ENCODE assay signal across 8 cellular contexts in the genomic region with DNA sequence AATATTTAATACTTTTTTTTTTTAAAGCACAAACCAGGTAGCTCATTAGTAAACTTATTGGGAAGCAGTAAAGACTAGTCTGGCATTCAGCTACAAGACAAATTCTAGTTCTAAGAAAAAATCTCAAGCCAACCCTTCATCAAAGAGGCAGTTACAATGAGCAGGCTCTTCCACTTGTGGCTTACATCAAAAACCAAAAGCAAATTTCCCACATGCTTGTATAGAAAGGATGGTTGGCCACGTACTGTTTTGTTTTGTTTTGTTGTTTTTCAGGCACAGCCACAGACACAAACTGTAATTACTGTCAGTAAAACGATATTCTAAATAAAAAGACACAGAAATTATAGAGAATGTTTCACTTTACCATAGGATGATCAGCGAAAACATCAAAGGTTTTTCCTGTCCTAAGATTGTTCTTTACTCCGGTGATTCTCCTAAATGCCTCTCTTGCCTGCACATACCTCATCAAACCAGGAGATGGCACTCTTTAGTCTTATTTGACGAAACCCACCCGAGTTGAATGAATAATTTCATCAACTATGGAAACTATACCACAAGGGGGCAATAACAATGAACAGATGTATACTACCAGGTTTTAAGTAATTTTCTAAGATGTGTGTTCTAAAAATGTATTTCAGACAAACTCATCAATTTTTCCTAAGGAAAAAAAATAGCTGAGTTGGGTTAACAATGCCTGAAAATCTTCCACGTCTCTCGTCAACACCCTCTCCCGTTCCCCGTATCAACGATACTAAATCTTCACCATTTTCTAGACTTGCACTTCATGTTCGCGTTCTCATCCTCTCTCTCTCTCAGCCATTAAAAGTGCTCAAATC. TPM values are rescaled to one million over a fixed set of nuclear protein-coding genes. Genes with fewer than 3 reads are reported as not detected.
A peak's percentile ranks its signal among the peaks of the same experiment; 100 is the strongest.
DNase-seq lines count a peak whose midpoint lies in the region; ATAC-seq, FAIRE-seq and TF ChIP-seq lines count a peak whose summit lies in the region.

No MANE protein-coding gene starts in this region.

- TF ChIP-seq RAD21 in SK-N-SH (IDR thresholded peaks at IDR 0.05; ENCODE audit: low read length) (peak; percentile 99), GM12878 (IDR thresholded peaks at IDR 0.05; ENCODE audit: insufficient read depth, low read depth, low read length) (peak; percentile 100)

- FAIRE-seq in GM12878 (lab: Jason Lieb, UNC): peak; percentile 99

- H4K20me1 ChIP-seq in GM23248 (ENCODE audit: insufficient read depth): no peaks in the 10 kb centered on the region
- H4K20me1 ChIP-seq in SK-N-SH (ENCODE audit: insufficient read depth): no peaks in the 10 kb centered on the region
- no peaks in the 10 kb centered on the region for H4K20me1 ChIP-seq in GM12878 (ENCODE audit: control insufficient read depth, insufficient read depth)
- no peaks in the 10 kb centered on the region for H4K20me1 ChIP-seq in hepatocyte (ENCODE audit: insufficient read depth, poor library complexity, severe bottlenecking)

- H3K27me3 ChIP-seq in GM23248 (replicated peaks; ENCODE audit: insufficient read depth) (no peaks in the 10 kb centered on the region), SK-N-SH (ENCODE audit: insufficient read depth) (no peaks in the 10 kb centered on the region), GM12878 (replicated peaks in 1 of 2; ENCODE audit: control insufficient read depth in 2 of 2, insufficient read depth in 2 of 2, low read length in 1 of 2) (no peaks in the 10 kb centered on the region), hepatocyte (no peaks in the 10 kb centered on the region), gastrocnemius medialis (no peaks in the 10 kb centered on the region)

- H2AFZ ChIP-seq in GM23248 (peak overlapping the region; percentile 61), SK-N-SH (ENCODE audit: low read depth) (peak overlapping the region; percentile 62), GM12878 (ENCODE audit: control insufficient read depth, low read depth, low read length) (peak overlapping the region; percentile 66), hepatocyte (no peak overlapping the region)

- RAD21 ChIA-PET in GM12878 (lab: Charles Lee; ENCODE audit: unreplicated experiment): interaction anchor here (0.7 to 7.9 kb wide), 18 partner anchors 19 to 203 kb away, joined by 3 to 106 read pairs (median 4); partner anchors contain the start of gene DIPK1A

- H3K4me1 ChIP-seq in GM23248 (ENCODE audit: insufficient read depth) (no peaks in the 10 kb centered on the region), SK-N-SH (ENCODE audit: control insufficient read depth in 1 of 2, insufficient read depth in 2 of 2, low read depth in 1 of 2, low read length in 1 of 2) (peaks cover 0 to 6% of the 10 kb centered on the region in 2 experiments; a peak in 1 of 4 replicates), GM12878 (ENCODE audit: control insufficient read depth, insufficient read depth, low read length) (peaks cover 9% of the 10 kb centered on the region), hepatocyte (ENCODE audit: insufficient read depth) (no peaks in the 10 kb centered on the region), gastrocnemius medialis (peaks cover 11 to 13% of the 10 kb centered on the region in 2 donors)

- POLR2A ChIA-PET in SK-N-SH (lab: Yijun Ruan, JAX) (no interaction called here), GM12878 (lab: Charles Lee) (interaction anchor here (0.7 to 2.2 kb wide), 4 partner anchors 98 to 135 kb away, joined by 4 to 8 read pairs (median 6); no protein-coding TSS in a partner anchor)

- DNase-seq in DMS79 treated with DMSO at 0.1 percent for 48 hours (lab: John Stamatoyannopoulos, UW) (peak; percentile 80), GM23248 (peak; percentile 89), NCI-H1092 treated with DMSO at 0.1 percent for 48 hours (lab: John Stamatoyannopoulos, UW) (peak; percentile 83), SK-N-SH (peak; percentile 71), GM12878 (ENCODE audit: low read depth, low spot score) (peak; percentile 59), hepatocyte (ENCODE audit: low spot score) (peak; percentile 89), gastrocnemius medialis (peak; percentile 18 to 27)

- no peaks in the 10 kb centered on the region for H3F3A ChIP-seq in GM23248 (ENCODE audit: insufficient read depth)
- no peaks in the 10 kb centered on the region for H3F3A ChIP-seq in SK-N-SH (replicated peaks; ENCODE audit: insufficient read depth)

- no peak overlapping the region for H3K4me2 ChIP-seq in GM23248 (ENCODE audit: unreplicated experiment)
- no peak overlapping the region for H3K4me2 ChIP-seq in SK-N-SH
- H3K4me2 ChIP-seq in GM12878 (ENCODE audit: control insufficient read depth, insufficient read depth): peak overlapping the region; percentile 68
- H3K4me2 ChIP-seq in hepatocyte: no peak overlapping the region

- H3K27ac ChIP-seq in GM23248: no peak overlapping the region
- no peak overlapping the region for H3K27ac ChIP-seq in SK-N-SH (ENCODE audit: low read depth in 2 of 2, low read length in 1 of 2)
- H3K27ac ChIP-seq in GM12878 (ENCODE audit: control insufficient read depth, insufficient read depth): no peak overlapping the region
- no peak overlapping the region for H3K27ac ChIP-seq in hepatocyte
- peak overlapping the region; percentile 53 to 66 (median 60) for H3K27ac ChIP-seq in gastrocnemius medialis

- no peak for TF ChIP-seq POLR2A in GM12878 (IDR thresholded peaks at IDR 0.05; ENCODE audit: low read depth, low read length)
- TF ChIP-seq POLR2A in gastrocnemius medialis (IDR thresholded peaks at IDR 0.05): no peak

- CTCF ChIA-PET in SK-N-SH (lab: Yijun Ruan, JAX) (interaction anchor here (0.6 to 13.1 kb wide), 67 partner anchors 10 to 486 kb away, joined by 3 to 193 read pairs (median 5); partner anchors contain the start of genes DIPK1A, DR1 and RPL5), GM12878 (lab: Yijun Ruan, JAX) (interaction anchor here (0.6 to 7.7 kb wide), 61 partner anchors 10 to 549 kb away, joined by 3 to 169 read pairs (median 5); partner anchors contain the start of genes DIPK1A and RPL5)

- H3K4me3 ChIP-seq in GM23248 (peak overlapping the region; percentile 24; the same call in 1 of the 2 replicates), SK-N-SH (ENCODE audit: low read depth in 2 of 2, low read length in 1 of 2) (no peak overlapping the region; a peak in 1 of 4 replicates), GM12878 (no peak overlapping the region), hepatocyte (no peak overlapping the region), gastrocnemius medialis (peak overlapping the region; percentile 26 to 46 (median 40))

- H3K9me3 ChIP-seq in GM23248 (ENCODE audit: low read depth) (no peaks in the 10 kb centered on the region), SK-N-SH (no peaks in the 10 kb centered on the region), GM12878 (replicated peaks; ENCODE audit: control insufficient read depth, insufficient read depth, low read length) (no peaks in the 10 kb centered on the region; the same call in 2 of the 3 replicates), hepatocyte (ENCODE audit: low read depth) (no peaks in the 10 kb centered on the region), gastrocnemius medialis (no peaks in the 10 kb centered on the region)

- SMC1A ChIA-PET in GM12878 (lab: Charles Lee; ENCODE audit: uncharacterized antibody, unreplicated experiment): interaction anchor here (0.7 to 7.5 kb wide), 42 partner anchors 9 to 267 kb away, joined by 3 to 179 read pairs (median 5); partner anchors contain the start of gene DIPK1A

- TF ChIP-seq EP300 in SK-N-SH (IDR thresholded peaks at IDR 0.05; ENCODE audit: borderline replicate concordance in 1 of 2, low read depth in 1 of 2, low read length in 1 of 2): no peak
- TF ChIP-seq EP300 in GM12878 (IDR thresholded peaks at IDR 0.05; ENCODE audit: borderline replicate concordance in 1 of 2, control insufficient read depth in 1 of 2, low read depth in 2 of 2, low read length in 2 of 2): no peak

- in situ Hi-C loops in GM23248 (cut with MboI) (loop anchor here (5.0 kb wide), 1 partner anchor 134 kb away; no protein-coding TSS in a partner anchor), GM12878 (cut with MboI) (loop anchor here (5.0 kb wide), 1 partner anchor 134 kb away; no protein-coding TSS in a partner anchor), gastrocnemius medialis (cut with MboI; ENCODE audit: low sequenced_read_pairs in 4 of 4) (loop anchor here in 2 of 4 donors (5.0 kb wide), 2 partner anchors 134 to 139 kb away; no protein-coding TSS in a partner anchor)

- H3K9ac ChIP-seq in GM23248 (0 out of 2 replicates have a peak overlapping the region, but pooled peaks have one; percentile 2), SK-N-SH (no peak overlapping the region), GM12878 (ENCODE audit: control insufficient read depth, insufficient read depth, low read length) (no peak overlapping the region)

- ATAC-seq in GM12878 (peak; percentile 90), gastrocnemius medialis (peak; percentile 87 to 92), GM21515 (IDR thresholded peaks at IDR 0.05; ENCODE audit: unreplicated experiment) (no peak)

- H3K9me2 ChIP-seq in GM23248 (ENCODE audit: insufficient read depth) (no peaks in the 10 kb centered on the region), SK-N-SH (no peaks in the 10 kb centered on the region), hepatocyte (replicated peaks; ENCODE audit: insufficient read depth) (no peaks in the 10 kb centered on the region)

- no peaks in the 10 kb centered on the region; the same call in 1 of the 2 replicates for H3K36me3 ChIP-seq in GM23248 (ENCODE audit: low read depth)
- H3K36me3 ChIP-seq in SK-N-SH (replicated peaks in 1 of 2; ENCODE audit: control insufficient read depth in 1 of 2, insufficient read depth in 2 of 2, low read length in 1 of 2): no peaks in the 10 kb centered on the region
- no peaks in the 10 kb centered on the region; a peak in 1 of 4 replicates for H3K36me3 ChIP-seq in GM12878 (ENCODE audit: control insufficient read depth in 2 of 2, insufficient read depth in 2 of 2, low read length in 1 of 2)
- H3K36me3 ChIP-seq in hepatocyte (replicated peaks; ENCODE audit: insufficient read depth, low read depth): no peaks in the 10 kb centered on the region
- H3K36me3 ChIP-seq in gastrocnemius medialis: no peaks in the 10 kb centered on the region

- no peaks in the 10 kb centered on the region for H3K79me2 ChIP-seq in GM23248 (ENCODE audit: insufficient read depth)
- no peaks in the 10 kb centered on the region for H3K79me2 ChIP-seq in SK-N-SH (ENCODE audit: insufficient read depth)
- H3K79me2 ChIP-seq in GM12878 (ENCODE audit: control insufficient read depth, insufficient read depth, low read length): no peaks in the 10 kb centered on the region
- no peaks in the 10 kb centered on the region for H3K79me2 ChIP-seq in hepatocyte

- BruUV-seq in GM12878 (replicated peaks; lab: Mats Ljungman, UMichigan): no TSS peak

- intact Hi-C loops in GM12878 (cut with micrococcal nuclease; ENCODE audit: unreplicated experiment) (loop anchor here (1.0 to 2.0 kb wide), 4 partner anchors 102 to 204 kb away; no protein-coding TSS in a partner anchor), gastrocnemius medialis (cut with DNase I; ENCODE audit: low total_unique reads) (loop anchor here (1.0 kb wide), 2 partner anchors 102 to 136 kb away; no protein-coding TSS in a partner anchor)

- 12 to 17% methylated on average over 13 of the region's 13 CpGs for WGBS in GM23248 (ENCODE audit: low coverage in 1 of 2, low lambda C conversion rate in 2 of 2, missing lambda C conversion rate in 2 of 2), 2 experiments
- 18% methylated on average over 13 of the region's 13 CpGs for WGBS in SK-N-SH (ENCODE audit: low lambda C conversion rate)
- 49% methylated on average over 13 of the region's 13 CpGs for WGBS in GM12878 (ENCODE audit: insufficient coverage, insufficient replicate concordance, low lambda C conversion rate, missing lambda C conversion rate)
- 52% methylated on average over 13 of the region's 13 CpGs for WGBS in hepatocyte (ENCODE audit: low lambda C conversion rate, missing lambda C conversion rate)

- TF ChIP-seq CTCF in SK-N-SH (IDR thresholded peaks at IDR 0.05) (peak; percentile 99), GM12878 (IDR thresholded peaks at IDR 0.05 in 2 of 3, conservative IDR thresholded peaks at IDR 0.05 in 1 of 3; ENCODE audit: control insufficient read depth in 2 of 3, extremely low read depth in 1 of 3, insufficient read depth in 1 of 3, low read depth in 3 of 3, low read length in 3 of 3) (peak; percentile 78 to 99 (median 96)), hepatocyte (IDR thresholded peaks at IDR 0.05; ENCODE audit: poor library complexity) (peak; percentile 99), gastrocnemius medialis (IDR thresholded peaks at IDR 0.05 in 4 of 5, conservative IDR thresholded peaks at IDR 0.05 in 1 of 5) (peak; percentile 89 to 98 (median 90))

RNA-seq across cellular contexts. Expression of gene RPL5, which starts 26.9 kb away (rescaled TPM):
- 1,075 and 1,127 TPM in 2 replicates for total RNA-seq in GM23248 (2014; rRNA removed; shearing (Covaris generic))
- polyA plus RNA-seq in GM23248 (2016; fragmentation: Nextera tagmentation; extraction: Ambion mirVana): 733 and 750 TPM in 2 replicates
- polyA plus RNA-seq in SK-N-SH (2012; rRNA removed): 1,489 and 2,038 TPM in 2 replicates
- polyA plus RNA-seq in SK-N-SH (2012; cell fraction: cytosol; rRNA removed): 2,248 and 2,505 TPM in 2 replicates
- 308 and 535 TPM in 2 replicates for polyA plus RNA-seq in SK-N-SH (2012; cell fraction: nucleus; rRNA removed)
- total RNA-seq in GM12878 (2013; cell fraction: nucleolus; rRNA removed): 433 and 440 TPM in 2 replicates
- total RNA-seq in GM12878 (2014; rRNA removed): 2,485 and 2,957 TPM in 2 replicates
- 2,629 and 2,674 TPM in 2 replicates for total RNA-seq in GM12878 (2014; rRNA removed; fragmentation: Illumina TruSeq; extraction: Trizol)
- total RNA-seq in GM12878 (2021): 1,758 and 1,801 TPM in 2 replicates
- polyA plus RNA-seq in GM12878 (2011; ENCODE audit: low read depth): 3,557 TPM
- polyA plus RNA-seq in GM12878 (2011; rRNA removed): 3,432 and 4,044 TPM in 2 replicates
- 1,956 and 2,029 TPM in 2 replicates for polyA plus RNA-seq in GM12878 (2011; cell fraction: cytosol; rRNA removed)
- polyA plus RNA-seq in GM12878 (2011; cell fraction: nucleus; rRNA removed): 767 and 919 TPM in 2 replicates
- 3,636 and 5,206 TPM in 2 replicates for polyA plus RNA-seq in GM12878 (2012)
- 2,529 and 2,797 TPM in 2 replicates for polyA plus RNA-seq in GM12878 (2014; fragmentation: Illumina TruSeq; extraction: Trizol)
- 1,000 to 10,000 TPM; 5,267 to 6,047 TPM for polyA plus RNA-seq in GM12878 (2014; fragmentation: Nextera tagmentation; extraction: Ambion mirVana)
- 3,008 and 3,188 TPM in 2 replicates for polyA plus RNA-seq in GM12878 (2014; rRNA removed)
- 1,000 to 10,000 TPM; 1,685 to 1,729 TPM for polyA plus RNA-seq in GM12878 (2016; fragmentation: Nextera tagmentation; extraction: Ambion mirVana)
- polyA minus RNA-seq in GM12878 (2011; rRNA and poly(A)+ RNA removed): 1,703 and 1,902 TPM in 2 replicates
- polyA minus RNA-seq in GM12878 (2011; cell fraction: cytosol; rRNA and poly(A)+ RNA removed): 454 and 570 TPM in 2 replicates
- polyA minus RNA-seq in GM12878 (2011; cell fraction: nucleus; rRNA and poly(A)+ RNA removed): 187 and 232 TPM in 2 replicates
- total RNA-seq in hepatocyte: 1,737 and 2,070 TPM in 2 replicates
- 668 and 726 TPM in 2 replicates for polyA plus RNA-seq in hepatocyte
- 100 to 1,000 TPM; 851 to 985 (median 913) TPM for total RNA-seq in gastrocnemius medialis

Comparison
In these comparisons a context has a peak if more than half of its experiments do, and no peak if none do; other contexts are left out.
1. DNase-seq: peak in every context shown above with its lines; median percentile 89 in GM23248; 89 in hepatocyte; 83 in NCI-H1092 treated with DMSO at 0.1 percent for 48 hours; 80 in DMS79 treated with DMSO at 0.1 percent for 48 hours; 71 in SK-N-SH; 59 in GM12878; 22 in gastrocnemius medialis.
2. H3K27ac ChIP-seq: peak in gastrocnemius medialis (4 of 4); none in GM23248 (single experiment), SK-N-SH (0 of 2), GM12878 (single experiment) and hepatocyte (single experiment).
3. H3K4me3 ChIP-seq: peak in GM23248 (single experiment) and gastrocnemius medialis (4 of 4); none in SK-N-SH (0 of 2), GM12878 (single experiment) and hepatocyte (single experiment).
4. Peak in every context shown above with its lines, with median percentiles within 50 percentile points of each other: CTCF ChIP-seq.